Comparison of ENCODE assay signal across 1 cellular context in the genomic region with DNA sequence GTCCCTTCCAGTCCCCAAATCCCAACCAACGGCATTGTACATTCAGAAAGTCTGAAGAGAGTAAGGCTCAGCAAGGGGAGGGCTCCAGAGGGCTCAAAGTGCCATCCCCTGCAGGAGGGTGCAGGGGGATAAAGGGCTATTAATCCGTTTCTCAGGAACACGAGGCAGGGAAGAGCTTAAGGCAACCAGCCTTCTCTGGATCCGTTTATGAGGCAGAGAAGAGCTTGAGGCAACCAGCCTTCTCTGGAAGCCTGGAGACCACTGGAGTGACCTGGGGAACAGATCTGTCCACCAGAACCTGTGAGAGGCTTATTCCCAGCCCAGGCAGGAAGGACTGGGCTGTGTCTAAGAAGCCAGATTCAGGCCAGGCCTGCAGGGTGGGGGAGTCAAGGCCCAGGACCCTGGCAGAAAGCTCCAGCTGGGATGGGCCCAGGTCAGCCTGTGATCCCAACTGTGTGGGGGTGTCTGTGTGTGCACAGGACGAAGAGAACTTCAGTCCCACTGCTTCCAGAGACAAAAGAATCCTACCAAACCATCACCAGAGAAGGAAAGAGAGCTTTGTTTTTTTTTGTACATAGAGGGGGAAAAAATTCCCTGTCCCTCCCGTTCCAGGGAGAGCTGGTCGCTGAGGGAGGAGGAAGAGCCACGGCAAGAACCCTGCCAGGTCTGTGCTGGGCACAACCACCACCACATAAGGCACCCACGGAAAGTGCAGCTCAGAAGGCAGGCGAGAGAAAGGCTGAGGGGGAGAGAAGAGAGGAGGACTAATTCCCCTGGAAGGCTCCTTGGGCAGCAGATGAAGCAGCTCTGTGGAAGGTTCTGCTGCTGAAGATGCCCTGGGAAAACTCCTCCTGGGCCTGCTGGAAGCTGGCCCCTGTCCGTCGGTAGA.
TF ChIP-seq lines count a peak whose summit lies in the region.

No MANE protein-coding gene starts in this region.

TF ChIP-seq in HEK293, 187 proteins besides CTCF, POLR2A, EP300 and RAD21 (continued from another document):
- TF ChIP-seq YY1 (tag by site-specific recombination; IDR thresholded peaks at IDR 0.05): no peak
